Comparison of ENCODE assay signal across 9 cellular contexts in the genomic region with DNA sequence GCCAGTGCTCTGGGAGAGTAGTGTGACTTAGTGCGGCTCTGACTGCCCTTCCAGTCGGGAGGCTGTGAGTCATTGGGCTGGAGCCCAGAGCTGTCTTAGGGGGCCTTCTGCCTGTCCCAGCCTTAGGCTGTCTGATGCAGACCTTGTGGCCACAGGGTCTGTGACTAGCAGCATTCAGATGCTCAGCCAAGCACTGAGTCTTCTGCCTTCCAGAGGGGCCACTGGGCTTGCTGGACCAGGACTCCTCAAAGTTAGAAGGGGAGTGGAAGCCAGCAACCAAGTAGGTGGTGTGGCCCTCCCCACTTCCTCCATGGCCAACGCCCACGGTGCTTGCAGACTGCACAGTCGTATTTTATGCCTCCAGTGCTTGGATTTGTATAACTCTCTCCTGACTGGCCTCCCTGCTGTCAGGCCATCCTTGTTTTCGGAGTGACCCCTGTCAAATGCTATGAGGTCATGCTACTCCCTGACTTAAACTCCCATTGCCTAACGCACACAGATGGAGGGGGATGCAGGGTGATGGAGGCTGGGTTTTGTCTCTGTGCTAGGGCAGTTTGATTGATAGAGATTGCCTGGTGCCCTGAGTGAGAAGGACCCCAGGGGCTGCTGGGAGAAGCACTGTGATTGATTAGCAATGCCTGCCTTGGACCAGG. TPM values are rescaled to one million over a fixed set of nuclear protein-coding genes. Genes with fewer than 3 reads are reported as not detected.
DNase-seq lines count a peak whose midpoint lies in the region; ATAC-seq and TF ChIP-seq lines count a peak whose summit lies in the region.
"Had no signal": no experiment of that assay in that cellular context is flagged by ENCODE, and none has a peak within 500 bp of the region (broad histone marks: within the 10 kb centered on the region; RNA-seq: fewer than 3 reads in every experiment).

No MANE protein-coding gene starts in this region.

- H3K9me3 ChIP-seq in colonic mucosa, result no peaks in the 10 kb centered on the region
- H3K9me3 ChIP-seq in left lung, result no peaks in the 10 kb centered on the region
- no peaks in the 10 kb centered on the region for H3K9me3 ChIP-seq in vagina

- no peaks in the 10 kb centered on the region for H3K27me3 ChIP-seq in colonic mucosa
- no peaks in the 10 kb centered on the region for H3K27me3 ChIP-seq in left lung
- no peaks in the 10 kb centered on the region for H3K27me3 ChIP-seq in vagina

- ATAC-seq in left lung (peak; percentile 78), GM19463 (IDR thresholded peaks at IDR 0.05; ENCODE audit: unreplicated experiment) (no peak)

- intact Hi-C loops in colonic mucosa (cut with DNase I), result no loop called here
- intact Hi-C loops in left lung (cut with DNase I), result no loop called here
- intact Hi-C loops in vagina (cut with DNase I), result no loop called here

- H3K27ac ChIP-seq in colonic mucosa, result peak overlapping the region; percentile 53
- peak overlapping the region in 1 of 2 donors; percentile 67 for H3K27ac ChIP-seq in left lung
- peak overlapping the region; percentile 57 for H3K27ac ChIP-seq in vagina
- H3K27ac ChIP-seq: VCaP had no signal

- no peak for TF ChIP-seq CTCF in colonic mucosa (IDR thresholded peaks at IDR 0.05)
- TF ChIP-seq CTCF in left lung (IDR thresholded peaks at IDR 0.05), result no peak
- no peak for TF ChIP-seq CTCF in vagina (IDR thresholded peaks at IDR 0.05)

- no peak overlapping the region for H3K4me3 ChIP-seq in colonic mucosa
- no peak overlapping the region for H3K4me3 ChIP-seq in left lung
- no peak overlapping the region for H3K4me3 ChIP-seq in vagina

- DNase-seq in HT1080 (ENCODE audit: low read depth), result peak; percentile 92
- DNase-seq in colonic mucosa, result peak; percentile 45
- DNase-seq in left lung, result peak; percentile 63 to 72
- no peak for DNase-seq in vagina (ENCODE audit: extremely low spot score in 2 of 2)
- DNase-seq in NCI-H146 (lab: John Stamatoyannopoulos, UW), result no peak
- no peak for DNase-seq in NCI-H1436 treated with DMSO at 0.1 percent for 48 hours (lab: John Stamatoyannopoulos, UW)
- DNase-seq: central memory CD4-positive, alpha-beta T cell had no signal

- no peak overlapping the region for H3K9ac ChIP-seq in colonic mucosa (ENCODE audit: low read depth in 2 of 2, low read length in 2 of 2)

- no peaks in the 10 kb centered on the region for H3K4me1 ChIP-seq in colonic mucosa
- no peaks in the 10 kb centered on the region for H3K4me1 ChIP-seq in left lung
- peaks cover 22% of the 10 kb centered on the region for H3K4me1 ChIP-seq in vagina

- TF ChIP-seq POLR2A in vagina (IDR thresholded peaks at IDR 0.05), result no peak

- no peaks in the 10 kb centered on the region for H3K36me3 ChIP-seq in colonic mucosa
- no peaks in the 10 kb centered on the region for H3K36me3 ChIP-seq in left lung
- H3K36me3 ChIP-seq in vagina, result no peaks in the 10 kb centered on the region

RNA-seq across cellular contexts. Expression of a gene that starts 36.0 kb away (rescaled TPM):
- 4.1 and 7.9 TPM in 2 replicates for total RNA-seq in HT1080 (2014; rRNA removed; shearing (Covaris generic))
- 4.4 and 7.4 TPM in 2 replicates for polyA plus RNA-seq in HT1080 (2015; cell fraction: cytosol; rRNA removed)
- polyA plus RNA-seq in HT1080 (2015; cell fraction: nucleus; rRNA removed), result 8.6 and 10.5 TPM in 2 replicates
- total RNA-seq in colonic mucosa (1 to 10 TPM; 1.3 to 2.0 TPM), left lung (10 to 100 TPM in 1 of 2 donors, 1 to 10 TPM in 1; 8.5 to 17.2 TPM), vagina (16.2 TPM)

Comparison
In these comparisons a context has a peak if more than half of its experiments do, and no peak if none do; other contexts are left out.
1. DNase-seq: peak in HT1080 (single experiment), colonic mucosa (single experiment) and left lung (2 of 2); none in vagina (0 of 2), NCI-H146 (single experiment) and NCI-H1436 treated with DMSO at 0.1 percent for 48 hours (single experiment).